In the genomic region with DNA sequence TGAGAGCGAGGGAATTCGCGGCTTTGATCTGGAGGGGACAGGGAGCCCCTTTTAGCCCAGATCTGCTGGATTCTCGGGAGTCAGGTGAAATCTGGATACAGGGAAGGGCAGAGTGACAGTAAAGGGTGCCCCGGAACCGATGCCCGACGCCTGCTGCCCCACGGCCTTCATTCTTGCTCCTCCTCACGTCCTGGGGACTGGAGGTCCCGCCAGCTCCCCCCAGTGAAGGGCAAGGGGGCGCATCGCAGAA, we compare ENCODE assay signal across 9 cellular contexts. TPM values are rescaled to one million over a fixed set of nuclear protein-coding genes. Genes with fewer than 3 reads are reported as not detected.
A peak's percentile ranks its signal among the peaks of the same experiment; 100 is the strongest.
DNase-seq lines count a peak whose midpoint lies in the region; ATAC-seq and TF ChIP-seq lines count a peak whose summit lies in the region.
"Had no signal": no experiment of that assay in that cellular context is flagged by ENCODE, and none has a peak within 500 bp of the region (broad histone marks: within the 10 kb centered on the region; RNA-seq: fewer than 3 reads in every experiment).

No MANE protein-coding gene starts in this region.

- H2AFZ ChIP-seq in PC-9, result peak overlapping the region; percentile 99
- H2AFZ ChIP-seq in parathyroid adenoma, result no peak overlapping the region

- no peaks in the 10 kb centered on the region for H3K79me2 ChIP-seq in PC-9 (ENCODE audit: low read depth)
- no peaks in the 10 kb centered on the region for H3K79me2 ChIP-seq in parathyroid adenoma

- H3K27ac ChIP-seq in PC-9 (peak overlapping the region; percentile 33; the same call in 1 of the 2 replicates), parathyroid adenoma (no peak overlapping the region)

- intact Hi-C loops in PC-9 (cut with micrococcal nuclease; ENCODE audit: unreplicated experiment), result loop anchor here (1.0 to 10.0 kb wide), 4 partner anchors 38 to 316 kb away; a partner anchor contains a TSS

- H3K9me3 Mint-ChIP-seq in endothelial cell (ENCODE audit: unreplicated experiment), result peaks cover 4% of the 10 kb centered on the region

- no peaks in the 10 kb centered on the region for H3K9me3 ChIP-seq in PC-9 (ENCODE audit: insufficient read depth, low read depth)
- H3K9me3 ChIP-seq in parathyroid adenoma (ENCODE audit: control insufficient read depth, low read length), result no peaks in the 10 kb centered on the region

- H3K4me3 ChIP-seq in GM12865 (ENCODE audit: low read depth, low read length) (peak overlapping the region; percentile 71), PC-9 (peak overlapping the region; percentile 94), parathyroid adenoma (ENCODE audit: low read depth, low read length) (peak overlapping the region; percentile 53)

- TSS peak; percentile 39 for BruUV-seq in PC-9 (replicated peaks; lab: Mats Ljungman, UMichigan)

- no peak overlapping the region for H3K9ac ChIP-seq in parathyroid adenoma

- H4K20me1 ChIP-seq in PC-9 (ENCODE audit: insufficient read depth), result no peaks in the 10 kb centered on the region

- DNase-seq in GM12865 (ENCODE audit: low read depth), result no peak
- DNase-seq in PC-9, result peak in 1 of 2 experiments; percentile 49
- DNase-seq in endothelial cell (ENCODE audit: low spot score), result no peak
- DNase-seq in superior temporal gyrus (ENCODE audit: extremely low spot score), result no peak
- no peak for DNase-seq in SIG-M5 (lab: John Stamatoyannopoulos, UW)
- DNase-seq: activated gamma-delta T cell treated with Interleukin-2 at 50 U/mL for 16 hours, left cardiac atrium had no signal

- peaks cover 25% of the 10 kb centered on the region for H3K4me1 Mint-ChIP-seq in endothelial cell (ENCODE audit: unreplicated experiment)

- no peaks in the 10 kb centered on the region for H3K9me2 ChIP-seq in PC-9 (ENCODE audit: insufficient read depth)

- no peak for ATAC-seq in HG02870 (IDR thresholded peaks at IDR 0.05; ENCODE audit: unreplicated experiment)

- H3K27me3 ChIP-seq in PC-9 (ENCODE audit: insufficient read depth, low read depth) (no peaks in the 10 kb centered on the region), parathyroid adenoma (ENCODE audit: control insufficient read depth, insufficient read depth, low read length) (peaks cover 2% of the 10 kb centered on the region)

- H3K4me3 Mint-ChIP-seq in endothelial cell (ENCODE audit: unreplicated experiment), result peak overlapping the region; percentile 25

- CTCF ChIA-PET in PC-9 (lab: Charles Lee), result interaction anchor here (0.8 kb wide), 1 partner anchor 76 kb away, joined by 3 read pairs; no protein-coding TSS in a partner anchor

- POLR2A ChIA-PET in PC-9 (lab: Charles Lee; ENCODE audit: unreplicated experiment), result interaction anchor here (0.6 kb wide), 1 partner anchor 119 kb away, joined by 6 read pairs; no protein-coding TSS in a partner anchor

- TF ChIP-seq CTCF in GM12865 (IDR thresholded peaks at IDR 0.05; ENCODE audit: insufficient read depth, low read depth, low read length, missing control alignments) (no peak), PC-9 (conservative IDR thresholded peaks at IDR 0.05) (no peak), endothelial cell (IDR thresholded peaks at IDR 0.05; ENCODE audit: unreplicated experiment) (no peak), parathyroid adenoma (IDR thresholded peaks at IDR 0.05) (no peak)

- peak overlapping the region; percentile 95 for H3K4me2 ChIP-seq in PC-9
- peak overlapping the region; percentile 60 for H3K4me2 ChIP-seq in parathyroid adenoma (ENCODE audit: low read length)

- no peaks in the 10 kb centered on the region for H3K36me3 ChIP-seq in PC-9 (ENCODE audit: low read depth)
- no peaks in the 10 kb centered on the region for H3K36me3 ChIP-seq in parathyroid adenoma (ENCODE audit: control insufficient read depth, insufficient read depth, low read length)

- no peak overlapping the region for H3K27ac Mint-ChIP-seq in endothelial cell (ENCODE audit: unreplicated experiment)

- 0 out of 2 replicates have a peak, but pooled peaks cover 5% of the 10 kb centered on the region for H3K4me1 ChIP-seq in PC-9 (replicated peaks; ENCODE audit: insufficient read depth)
- H3K4me1 ChIP-seq in parathyroid adenoma, result no peaks in the 10 kb centered on the region

- H3K27me3 Mint-ChIP-seq in endothelial cell (ENCODE audit: unreplicated experiment), result peaks cover 41% of the 10 kb centered on the region

- peaks cover 42% of the 10 kb centered on the region; the same call in 1 of the 2 replicates for H3F3A ChIP-seq in PC-9 (ENCODE audit: insufficient read depth, low read depth)

- H3K36me3 Mint-ChIP-seq in endothelial cell (ENCODE audit: low read depth, unreplicated experiment), result peaks cover 12% of the 10 kb centered on the region

RNA-seq across cellular contexts. Expression of a gene that starts 0.6 kb away (rescaled TPM):
- total RNA-seq in PC-9 (2021) (1.2 and 1.4 TPM in 2 replicates), endothelial cell (ENCODE audit: unreplicated experiment) (not detected)
- total RNA-seq: left cardiac atrium had no signal

RNA-seq across cellular contexts. Expression of a gene that starts 46.4 kb away (rescaled TPM):
- 12.1 and 13.2 TPM in 2 replicates for total RNA-seq in PC-9 (2021)
- total RNA-seq in endothelial cell (ENCODE audit: unreplicated experiment), result 13.4 TPM

RNA-seq across cellular contexts. Expression of a gene that starts 53.8 kb away (rescaled TPM):
- 15.9 and 17.7 TPM in 2 replicates for total RNA-seq in PC-9 (2021)
- total RNA-seq in endothelial cell (ENCODE audit: unreplicated experiment), result 10.1 TPM
